ENCODE assay signal across 1 cellular context in the genomic region with DNA sequence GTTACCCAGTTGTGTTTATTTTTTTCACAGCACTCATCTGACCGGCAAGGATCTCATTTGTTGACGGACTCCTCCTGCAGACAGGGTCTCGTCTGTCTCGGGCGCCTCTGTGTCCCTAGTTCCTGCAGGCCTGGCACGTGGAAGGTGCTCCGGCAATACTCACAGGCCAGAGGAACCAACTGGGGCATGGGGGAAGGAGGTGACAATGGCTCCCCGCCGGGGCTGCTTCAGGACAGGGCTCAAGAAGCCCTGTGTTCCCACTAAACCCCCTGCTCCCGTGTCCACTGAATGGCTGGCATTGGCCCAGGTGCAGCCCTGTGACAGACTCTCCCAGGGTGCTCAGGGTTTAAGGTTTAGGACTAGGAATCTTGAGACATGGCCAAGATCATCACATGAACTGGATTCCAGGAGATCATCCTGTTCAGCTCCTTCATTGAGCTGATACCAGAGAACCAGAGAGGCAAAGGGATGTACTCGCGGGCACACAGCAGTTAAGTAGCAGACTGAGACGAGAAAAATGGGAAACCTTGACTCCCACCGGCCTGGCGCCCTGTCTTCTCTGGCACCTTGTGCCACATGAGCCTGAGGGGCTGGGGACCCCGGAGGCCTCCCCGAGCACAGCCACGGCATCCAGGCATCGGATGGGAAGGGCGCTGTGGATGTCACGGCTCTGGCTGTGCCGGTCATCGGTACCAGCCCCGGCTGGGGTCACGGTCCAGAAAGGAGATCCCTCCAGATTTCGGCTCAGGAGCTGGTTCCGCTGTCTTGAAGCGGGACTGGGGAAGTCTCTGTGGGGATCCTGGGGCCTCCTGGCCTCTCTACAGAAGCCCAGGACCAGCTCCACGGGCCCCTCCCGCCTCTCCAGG.
TF ChIP-seq lines count a peak whose summit lies in the region.

No MANE protein-coding gene starts in this region.

TF ChIP-seq in IMR-90, 13 proteins besides CTCF, POLR2A, EP300 and RAD21 (continued from another document):
- TF ChIP-seq MAZ (IDR thresholded peaks at IDR 0.05; ENCODE audit: borderline replicate concordance, low read depth, low read length), result no peak
- no peak for TF ChIP-seq RCOR1 (IDR thresholded peaks at IDR 0.05; ENCODE audit: insufficient replicate concordance, low read length)
- TF ChIP-seq RFX5 (IDR thresholded peaks at IDR 0.05; ENCODE audit: low read depth, low read length), result no peak
- TF ChIP-seq, protein P1, sequence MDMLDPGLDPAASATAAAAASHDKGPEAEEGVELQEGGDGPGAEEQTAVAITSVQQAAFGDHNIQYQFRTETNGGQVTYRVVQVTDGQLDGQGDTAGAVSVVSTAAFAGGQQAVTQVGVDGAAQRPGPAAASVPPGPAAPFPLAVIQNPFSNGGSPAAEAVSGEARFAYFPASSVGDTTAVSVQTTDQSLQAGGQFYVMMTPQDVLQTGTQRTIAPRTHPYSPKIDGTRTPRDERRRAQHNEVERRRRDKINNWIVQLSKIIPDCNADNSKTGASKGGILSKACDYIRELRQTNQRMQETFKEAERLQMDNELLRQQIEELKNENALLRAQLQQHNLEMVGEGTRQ (IDR thresholded peaks at IDR 0.05; ENCODE audit: low read depth, low read length), result no peak
TF ChIP-seq in IMR-90: peak in this region for 0.
